1 cellular context compared by ENCODE assay signal in genomic region chr7:105012503-105013282, GRCh38.
TF ChIP-seq lines count a peak whose summit lies in the region.

No MANE protein-coding gene starts in this region.

TF ChIP-seq in K562, 482 proteins besides CTCF, POLR2A, EP300 and RAD21 (continued from another document and continues in another):
- TF ChIP-seq CLOCK (CRISPR knock-in tag; IDR thresholded peaks at IDR 0.05; ENCODE audit: borderline replicate concordance): 0 out of 2 replicates have a peak, but pooled peaks have one; percentile 23
- no peak for TF ChIP-seq NELFE (IDR thresholded peaks at IDR 0.05; ENCODE audit: insufficient read depth, insufficient read length)
- TF ChIP-seq HDGF (IDR thresholded peaks at IDR 0.05): no peak
- peak; percentile 94 for TF ChIP-seq NCOA1 (IDR thresholded peaks at IDR 0.05; ENCODE audit: low read depth)
- no peak for TF ChIP-seq ZHX1 (conservative IDR thresholded peaks at IDR 0.05; ENCODE audit: low read length)
- no peak for TF ChIP-seq SNAPC5 (CRISPR knock-in tag; IDR thresholded peaks at IDR 0.05)
- peak; percentile 84 to 90 for TF ChIP-seq ARNT (IDR thresholded peaks at IDR 0.05)
- TF ChIP-seq MTA2 (IDR thresholded peaks at IDR 0.05; ENCODE audit: low read depth): peak; percentile 78
- 0 out of 2 replicates have a peak, but pooled peaks have one; percentile 35 for TF ChIP-seq ZBTB12 (CRISPR knock-in tag; IDR thresholded peaks at IDR 0.05)
- no peak for TF ChIP-seq SREBF2 (CRISPR knock-in tag; IDR thresholded peaks at IDR 0.05)
- TF ChIP-seq KDM5B (IDR thresholded peaks at IDR 0.05; ENCODE audit: insufficient replicate concordance, low read depth, low read length): peak; percentile 89
- TF ChIP-seq RREB1 (CRISPR knock-in tag; IDR thresholded peaks at IDR 0.05): peak; percentile 8; the same call in 1 of the 2 replicates
- peak; percentile 94 for TF ChIP-seq CCAR2 (IDR thresholded peaks at IDR 0.05; ENCODE audit: low read depth, low read length)
- TF ChIP-seq HMGXB4 (CRISPR knock-in tag; IDR thresholded peaks at IDR 0.05): no peak; the same call in 1 of the 2 replicates
- no peak for TF ChIP-seq ZNF518B (CRISPR knock-in tag; IDR thresholded peaks at IDR 0.05)
- peak; percentile 100 for TF ChIP-seq RNF2 (IDR thresholded peaks at IDR 0.05)
- TF ChIP-seq RBM34 (IDR thresholded peaks at IDR 0.05; ENCODE audit: borderline replicate concordance, insufficient read depth, low read length): no peak
- no peak for TF ChIP-seq BRCA1 (IDR thresholded peaks at IDR 0.05)
- TF ChIP-seq BRCA1 (CRISPR knock-in tag; IDR thresholded peaks at IDR 0.05): no peak
- peak; percentile 90; the same call in 1 of the 2 replicates for TF ChIP-seq SREBF1 (IDR thresholded peaks at IDR 0.05; ENCODE audit: borderline replicate concordance, low read depth, low read length)
- TF ChIP-seq ZNF511 (CRISPR knock-in tag; IDR thresholded peaks at IDR 0.05): peak; percentile 80
- TF ChIP-seq MLX (CRISPR knock-in tag; conservative IDR thresholded peaks at IDR 0.05): peak in 1 of 2 experiments; percentile 49; a peak in 2 of 4 replicates
- TF ChIP-seq NRF1 (conservative IDR thresholded peaks at IDR 0.05 in 1 of 2, IDR thresholded peaks at IDR 0.05 in 1 of 2): peak; percentile 65 to 75
- peak; percentile 99 for TF ChIP-seq BHLHE40 (IDR thresholded peaks at IDR 0.05; ENCODE audit: low read length)
- TF ChIP-seq ZFP1 (CRISPR knock-in tag; IDR thresholded peaks at IDR 0.05): no peak; the same call in 1 of the 2 replicates
- TF ChIP-seq ZNF347 (CRISPR knock-in tag; IDR thresholded peaks at IDR 0.05; ENCODE audit: low read depth): no peak
- TF ChIP-seq ZNF146 (CRISPR knock-in tag; IDR thresholded peaks at IDR 0.05; ENCODE audit: unreplicated experiment): no peak
- peak; percentile 93 for TF ChIP-seq E2F8 (IDR thresholded peaks at IDR 0.05; ENCODE audit: low read depth, partially characterized antibody)
- peak; percentile 79 for TF ChIP-seq ZNF740 (CRISPR knock-in tag; IDR thresholded peaks at IDR 0.05)
- peak in 1 of 2 experiments; percentile 86; a peak in 1 of 4 replicates for TF ChIP-seq ZNF740 (tag; IDR thresholded peaks at IDR 0.05)
- TF ChIP-seq RAD51 (IDR thresholded peaks at IDR 0.05; ENCODE audit: borderline replicate concordance, low read depth): peak; percentile 95
- peak; percentile 89 to 94 for TF ChIP-seq TRIM24 (IDR thresholded peaks at IDR 0.05)
